8 cellular contexts compared by ENCODE assay signal in genomic region chr2:199459286-199460100, GRCh38. TPM values are rescaled to one million over a fixed set of nuclear protein-coding genes. Genes with fewer than 3 reads are reported as not detected.
DNase-seq lines count a peak whose midpoint lies in the region; ATAC-seq and TF ChIP-seq lines count a peak whose summit lies in the region.

No MANE protein-coding gene starts in this region.

- CTCF ChIA-PET in HEK293 (lab: Yijun Ruan, JAX) = interaction anchor here (0.8 kb wide), 1 partner anchor 10 kb away, joined by 3 read pairs; no protein-coding TSS in a partner anchor

- H3K4me1 Mint-ChIP-seq in brain = peaks cover 34% of the 10 kb centered on the region

- H3K36me3 ChIP-seq in HEK293 (ENCODE audit: control insufficient read depth in 2 of 2, insufficient read depth in 1 of 2, low read length in 2 of 2) = no peaks in the 10 kb centered on the region

- H3K36me3 Mint-ChIP-seq in brain = no peaks in the 10 kb centered on the region

- peak overlapping the region; percentile 100 for H3K27ac ChIP-seq in HEK293 (ENCODE audit: extremely low read depth, low read depth, low read length)

- TF ChIP-seq CTCF in HEK293 (tag by site-specific recombination; IDR thresholded peaks at IDR 0.05) (peak; percentile 77; the same call in 1 of the 2 replicates), brain (conservative IDR thresholded peaks at IDR 0.05) (no peak)

- POLR2A ChIA-PET in HEK293 (lab: Yijun Ruan, JAX) = interaction anchor here (0.7 to 2.8 kb wide), 2 partner anchors 12 to 670 kb away, joined by 3 to 13 read pairs; no protein-coding TSS in a partner anchor

- H3K27me3 Mint-ChIP-seq in brain = peaks cover 92% of the 10 kb centered on the region

- peak overlapping the region; percentile 63 for H3K4me3 ChIP-seq in HEK293 (ENCODE audit: low read depth, low read length)

- peak overlapping the region; percentile 87 to 99 (median 96) for H3K27ac Mint-ChIP-seq in brain

- peak overlapping the region; percentile 91 to 100 (median 95) for H3K4me3 Mint-ChIP-seq in brain

- DNase-seq in EH (ENCODE audit: low read depth) (peak; percentile 93), NCI-H146 (lab: John Stamatoyannopoulos, UW) (peak; percentile 68), T-helper 2 cell (peak in 4 of 5 experiments; percentile 19 to 69 (median 52)), hippocampal formation (lab: John Stamatoyannopoulos, UW) (peak; percentile 89 to 92), pulmonary artery endothelial cell (ENCODE audit: low read depth, low spot score) (peak; percentile 83)

- ATAC-seq in HG03039 (IDR thresholded peaks at IDR 0.05; ENCODE audit: unreplicated experiment) = no peak

- H3K9me3 Mint-ChIP-seq in brain = peaks cover 0 to 5% (median 2%) of the 10 kb centered on the region in 5 experiments

- H3K9me3 ChIP-seq in HEK293 (ENCODE audit: control insufficient read depth, insufficient read depth, low read depth, low read length) = no peaks in the 10 kb centered on the region

- H3K4me1 ChIP-seq in HEK293 (ENCODE audit: control insufficient read depth, insufficient read depth, low read length) = peaks cover 4% of the 10 kb centered on the region; the same call in 1 of the 2 replicates

TF ChIP-seq in HEK293, 187 proteins besides CTCF, POLR2A, EP300 and RAD21 (continues in another document):
- TF ChIP-seq ZIC2 (tag by site-specific recombination; IDR thresholded peaks at IDR 0.05) = peak; percentile 48; the same call in 1 of the 2 replicates
- peak; percentile 65; the same call in 1 of the 2 replicates for TF ChIP-seq KLF16 (tag by site-specific recombination; IDR thresholded peaks at IDR 0.05)
- no peak for TF ChIP-seq ZNF830 (tag by site-specific recombination; IDR thresholded peaks at IDR 0.05; ENCODE audit: low read depth)
- no peak; the same call in 1 of the 2 replicates for TF ChIP-seq ZNF660 (tag by site-specific recombination; IDR thresholded peaks at IDR 0.05)
- TF ChIP-seq SP3 (tag by site-specific recombination; IDR thresholded peaks at IDR 0.05) = peak; percentile 36; the same call in 1 of the 2 replicates
- TF ChIP-seq HOXA7 (CRISPR knock-in tag; IDR thresholded peaks at IDR 0.05; ENCODE audit: borderline replicate concordance) = no peak
- TF ChIP-seq ZNF157 (tag by site-specific recombination; IDR thresholded peaks at IDR 0.05) = no peak
- no peak; the same call in 1 of the 2 replicates for TF ChIP-seq ZNF341 (tag by site-specific recombination; IDR thresholded peaks at IDR 0.05; ENCODE audit: low read depth)
- 0 out of 2 replicates have a peak, but pooled peaks have one; percentile 12 for TF ChIP-seq KLF17 (tag by site-specific recombination; IDR thresholded peaks at IDR 0.05)
- peak; percentile 59 for TF ChIP-seq ZNF24 (tag by site-specific recombination; IDR thresholded peaks at IDR 0.05)
- peak; percentile 67; the same call in 1 of the 2 replicates for TF ChIP-seq ZBTB7A (tag by site-specific recombination; IDR thresholded peaks at IDR 0.05; ENCODE audit: low read depth)
- no peak for TF ChIP-seq PRDM2 (tag by site-specific recombination; IDR thresholded peaks at IDR 0.05; ENCODE audit: borderline replicate concordance)
- TF ChIP-seq ZNF561 (tag by site-specific recombination; IDR thresholded peaks at IDR 0.05; ENCODE audit: borderline replicate concordance) = no peak
- peak; percentile 93 for TF ChIP-seq PRDM10 (tag by site-specific recombination; IDR thresholded peaks at IDR 0.05)
- TF ChIP-seq MZF1 (tag by site-specific recombination; IDR thresholded peaks at IDR 0.05; ENCODE audit: borderline replicate concordance) = peak; percentile 96

RNA-seq across cellular contexts. Expression of gene SATB2, which starts 1.8 kb away (rescaled TPM):
- polyA plus RNA-seq in brain (ENCODE audit: insufficient read depth, low read depth, low replicate concordance) = 7.2 TPM
- total RNA-seq in pulmonary artery endothelial cell = 1.3 and 2.0 TPM in 2 replicates
